Comparison of ENCODE assay signal across 15 cellular contexts in genomic region chr10:97347317-97347716, GRCh38. TPM values are rescaled to one million over a fixed set of nuclear protein-coding genes. Genes with fewer than 3 reads are reported as not detected.
A peak's percentile ranks its signal among the peaks of the same experiment; 100 is the strongest.
DNase-seq lines count a peak whose midpoint lies in the region; ATAC-seq and TF ChIP-seq lines count a peak whose summit lies in the region.
"Had no signal": no experiment of that assay in that cellular context is flagged by ENCODE, and none has a peak within 500 bp of the region (broad histone marks: within the 10 kb centered on the region; RNA-seq: fewer than 3 reads in every experiment).

No MANE protein-coding gene starts in this region.

- H3K9me3 Mint-ChIP-seq in endothelial cell (ENCODE audit: unreplicated experiment): no peaks in the 10 kb centered on the region
- H3K9me3 Mint-ChIP-seq: CD4-positive, CD25-positive, alpha-beta regulatory T cell; CD8-positive, alpha-beta T cell had no signal

- H3K4me3 Mint-ChIP-seq in T-helper 17 cell (peak overlapping the region; percentile 63), endothelial cell (ENCODE audit: unreplicated experiment) (no peak overlapping the region)
- H3K4me3 Mint-ChIP-seq: B cell; CD4-positive, CD25-positive, alpha-beta regulatory T cell; CD8-positive, alpha-beta T cell had no signal

- TF ChIP-seq CTCF in endothelial cell (IDR thresholded peaks at IDR 0.05; ENCODE audit: unreplicated experiment): no peak

- peak; percentile 11 for DNase-seq in NCI-H2227 treated with DMSO at 0.1 percent for 48 hours (lab: John Stamatoyannopoulos, UW)
- no peak for DNase-seq in NCI-H2227 (lab: John Stamatoyannopoulos, UW; ENCODE audit: unreplicated experiment)
- no peak for DNase-seq in T-helper 17 cell
- DNase-seq in endothelial cell (ENCODE audit: low spot score): no peak
- DNase-seq in NCI-H524 treated with DMSO at 0.1 percent for 48 hours (lab: John Stamatoyannopoulos, UW): no peak
- no peak for DNase-seq in pons (ENCODE audit: low spot score)
- DNase-seq: Caco-2; CD4-positive, CD25-positive, alpha-beta regulatory T cell; CD8-positive, alpha-beta T cell; DMS153; DND-41; H7 had no signal

- ATAC-seq in T-helper 17 cell: no peak
- ATAC-seq in HG02763 (IDR thresholded peaks at IDR 0.05; ENCODE audit: unreplicated experiment): no peak
- ATAC-seq: CD8-positive, alpha-beta T cell had no signal

- peak overlapping the region; percentile 68 for H3K27ac Mint-ChIP-seq in T-helper 17 cell
- H3K27ac Mint-ChIP-seq in endothelial cell (ENCODE audit: unreplicated experiment): peak overlapping the region; percentile 2
- H3K27ac Mint-ChIP-seq: B cell; CD8-positive, alpha-beta T cell had no signal

- H3K27me3 Mint-ChIP-seq in T-helper 17 cell: no peaks in the 10 kb centered on the region
- peaks cover 10% of the 10 kb centered on the region for H3K27me3 Mint-ChIP-seq in endothelial cell (ENCODE audit: unreplicated experiment)
- H3K27me3 Mint-ChIP-seq: B cell had no signal

- H3K4me1 Mint-ChIP-seq in T-helper 17 cell: peaks cover 3% of the 10 kb centered on the region
- no peaks in the 10 kb centered on the region for H3K4me1 Mint-ChIP-seq in endothelial cell (ENCODE audit: unreplicated experiment)
- H3K4me1 Mint-ChIP-seq: B cell; CD4-positive, CD25-positive, alpha-beta regulatory T cell had no signal

- no peaks in the 10 kb centered on the region for H3K9me3 ChIP-seq in T-helper 17 cell (ENCODE audit: control insufficient read depth, low read length, poor library complexity, severe bottlenecking)
- H3K9me3 ChIP-seq: BLaER1, Caco-2 had no signal

- H3K36me3 Mint-ChIP-seq in T-helper 17 cell (ENCODE audit: low read depth) (no peaks in the 10 kb centered on the region), endothelial cell (ENCODE audit: low read depth, unreplicated experiment) (no peaks in the 10 kb centered on the region)
- H3K36me3 Mint-ChIP-seq: CD8-positive, alpha-beta T cell had no signal

RNA-seq across cellular contexts. Expression of gene FRAT2, which starts 12.8 kb away (rescaled TPM):
- total RNA-seq in T-helper 17 cell: 10 to 100 TPM; 16.8 to 21.7 TPM
- total RNA-seq in endothelial cell (ENCODE audit: unreplicated experiment): 25.6 TPM

RNA-seq across cellular contexts. Expression of gene FRAT1, which starts 28.2 kb away (rescaled TPM):
- 10 to 100 TPM; 24.4 to 26.5 TPM for total RNA-seq in T-helper 17 cell
- total RNA-seq in endothelial cell (ENCODE audit: unreplicated experiment): 8.0 TPM

RNA-seq across cellular contexts. Expression of gene RRP12, which starts 53.8 kb away (rescaled TPM):
- total RNA-seq in T-helper 17 cell (100 to 1,000 TPM; 138 to 231 TPM), endothelial cell (ENCODE audit: unreplicated experiment) (19.5 TPM)

RNA-seq across cellular contexts. Expression of gene ARHGAP19, which starts 54.9 kb away (rescaled TPM):
- total RNA-seq in T-helper 17 cell (10 to 100 TPM in 1 of 2 donors, 1 to 10 TPM in 1; 9.3 to 15.7 TPM), endothelial cell (ENCODE audit: unreplicated experiment) (19.8 TPM)
